In genomic region chr2:204713211-204713610, GRCh38 we compare ENCODE assay signal across 38 cellular contexts.
"Had no signal": no experiment of that assay in that cellular context is flagged by ENCODE, and none has a peak within 500 bp of the region (broad histone marks: within the 10 kb centered on the region; RNA-seq: fewer than 3 reads in every experiment).

No MANE protein-coding gene starts in this region.

- H3K36me3 ChIP-seq: adrenal gland, ascending aorta, brain microvascular endothelial cell, breast epithelium, cardiac muscle cell had no signal

- H3K27ac Mint-ChIP-seq: activated naive CD4-positive, alpha-beta T cell treated with anti-CD3 and anti-CD28 coated beads for 36 hours; activated naive CD4-positive, alpha-beta T cell treated with anti-CD3 and anti-CD28 coated beads, Interleukin-2, amount 10 ng/mL, durations not matched to agents 7 days and 5 days; activated naive CD4-positive, alpha-beta T cell treated with anti-CD3 and anti-CD28 coated beads, Interleukin-2, amount 50 U/mL, for 24 hours; activated naive CD8-positive, alpha-beta T cell; activated naive CD8-positive, alpha-beta T cell treated with anti-CD3 and anti-CD28 coated beads for 36 hours; activated naive CD8-positive, alpha-beta T cell treated with anti-CD3 and anti-CD28 coated beads, Interleukin-2, amount 10 ng/mL, durations not matched to agents 7 days and 5 days; activated naive CD8-positive, alpha-beta T cell treated with anti-CD3 and anti-CD28 coated beads, Interleukin-2, amount 50 U/mL, for 24 hours; activated T-cell treated with anti-CD3 and anti-CD28 coated beads, Interleukin-2, amount 50 U/mL, for 24 hours; activated T-cell treated with anti-CD3 and anti-CD28 coated beads, Interleukin-2, amount 50 U/mL, for 72 hours; activated T-helper 1 cell treated with anti-CD3 and anti-CD28 coated beads, Interleukin-12 subunit alpha, Interleukin-12 subunit beta, Interleukin-2, Interleukin-4 antibody, amounts not matched to agents 30 ng/mL and 10 ng/mL and 1 ng/mL, durations not matched to agents 14 hours and 24 hours and 36 hours; activated T-helper 17 cell treated with anti-CD3 and anti-CD28 coated beads, Interleukin-2, amount 50 U/mL, for 72 hours; activated T-helper 2 cell treated with anti-CD3 and anti-CD28 coated beads, Interferon-gamma antibody, Interleukin-2, Interleukin-4, amounts not matched to agents 10 μg/mL and 5 μg/mL and 100 μg/mL, durations not matched to agents 14 hours and 24 hours and 36 hours; brain had no signal

- H3K4me3 Mint-ChIP-seq: activated naive CD4-positive, alpha-beta T cell treated with anti-CD3 and anti-CD28 coated beads for 36 hours; activated naive CD4-positive, alpha-beta T cell treated with anti-CD3 and anti-CD28 coated beads, Interleukin-2, amount 10 ng/mL, durations not matched to agents 7 days and 5 days; activated naive CD4-positive, alpha-beta T cell treated with anti-CD3 and anti-CD28 coated beads, Interleukin-2, amount 50 U/mL, for 24 hours; activated naive CD8-positive, alpha-beta T cell; activated naive CD8-positive, alpha-beta T cell treated with anti-CD3 and anti-CD28 coated beads for 36 hours; activated naive CD8-positive, alpha-beta T cell treated with anti-CD3 and anti-CD28 coated beads, Interleukin-2, amount 10 ng/mL, durations not matched to agents 7 days and 5 days; activated naive CD8-positive, alpha-beta T cell treated with anti-CD3 and anti-CD28 coated beads, Interleukin-2, amount 50 U/mL, for 24 hours; activated T-cell treated with anti-CD3 and anti-CD28 coated beads, Interleukin-2, amount 50 U/mL, for 24 hours; activated T-cell treated with anti-CD3 and anti-CD28 coated beads, Interleukin-2, amount 50 U/mL, for 4 hours; activated T-cell treated with anti-CD3 and anti-CD28 coated beads, Interleukin-2, amount 50 U/mL, for 72 hours; activated T-helper 1 cell treated with anti-CD3 and anti-CD28 coated beads, Interleukin-12 subunit alpha, Interleukin-12 subunit beta, Interleukin-2, Interleukin-4 antibody, amounts not matched to agents 30 ng/mL and 10 ng/mL and 1 ng/mL, durations not matched to agents 14 hours and 24 hours and 36 hours; activated T-helper 17 cell treated with anti-CD3 and anti-CD28 coated beads, Interleukin-2, amount 50 U/mL, for 72 hours; brain; central memory CD8-positive, alpha-beta T cell had no signal

- H3K4me3 ChIP-seq: adrenal gland, ascending aorta, body of pancreas, breast epithelium, cardiac muscle cell had no signal

- H3K9me3 Mint-ChIP-seq: activated naive CD4-positive, alpha-beta T cell treated with anti-CD3 and anti-CD28 coated beads for 36 hours; activated naive CD4-positive, alpha-beta T cell treated with anti-CD3 and anti-CD28 coated beads, Interleukin-2, amount 10 ng/mL, durations not matched to agents 7 days and 5 days; activated naive CD4-positive, alpha-beta T cell treated with anti-CD3 and anti-CD28 coated beads, Interleukin-2, amount 50 U/mL, for 24 hours; activated naive CD8-positive, alpha-beta T cell treated with anti-CD3 and anti-CD28 coated beads for 36 hours; activated naive CD8-positive, alpha-beta T cell treated with anti-CD3 and anti-CD28 coated beads, Interleukin-2, amount 10 ng/mL, durations not matched to agents 7 days and 5 days; activated naive CD8-positive, alpha-beta T cell treated with anti-CD3 and anti-CD28 coated beads, Interleukin-2, amount 50 U/mL, for 24 hours; activated T-cell treated with anti-CD3 and anti-CD28 coated beads, Interleukin-2, amount 50 U/mL, for 4 hours; activated T-helper 1 cell treated with anti-CD3 and anti-CD28 coated beads, Interleukin-12 subunit alpha, Interleukin-12 subunit beta, Interleukin-2, Interleukin-4 antibody, amounts not matched to agents 30 ng/mL and 10 ng/mL and 1 ng/mL, durations not matched to agents 14 hours and 24 hours and 36 hours; activated T-helper 17 cell treated with anti-CD3 and anti-CD28 coated beads, Interleukin-2, amount 50 U/mL, for 72 hours; brain had no signal

- H3K4me1 ChIP-seq: adrenal gland, ascending aorta, body of pancreas, breast epithelium had no signal

- ATAC-seq: activated naive CD4-positive, alpha-beta T cell treated with anti-CD3 and anti-CD28 coated beads, Interleukin-2, amount 50 U/mL, for 72 hours; activated naive CD8-positive, alpha-beta T cell treated with anti-CD3 and anti-CD28 coated beads, Interleukin-2, amount 50 U/mL, for 24 hours; activated T-cell treated with anti-CD3 and anti-CD28 coated beads, Interleukin-2, amount 50 U/mL, for 4 hours; activated T-cell treated with anti-CD3 and anti-CD28 coated beads, Interleukin-2, amount 50 U/mL, for 72 hours; activated T-helper 17 cell treated with anti-CD3 and anti-CD28 coated beads, Interleukin-2, amount 50 U/mL, for 72 hours; body of pancreas had no signal

- H3K36me3 Mint-ChIP-seq: activated naive CD4-positive, alpha-beta T cell treated with anti-CD3 and anti-CD28 coated beads, Interleukin-2, amount 10 ng/mL, durations not matched to agents 7 days and 5 days; activated naive CD4-positive, alpha-beta T cell treated with anti-CD3 and anti-CD28 coated beads, Interleukin-2, amount 50 U/mL, for 24 hours; activated naive CD4-positive, alpha-beta T cell treated with anti-CD3 and anti-CD28 coated beads, Interleukin-2, amount 50 U/mL, for 72 hours; activated naive CD8-positive, alpha-beta T cell; activated naive CD8-positive, alpha-beta T cell treated with anti-CD3 and anti-CD28 coated beads for 36 hours; activated naive CD8-positive, alpha-beta T cell treated with anti-CD3 and anti-CD28 coated beads, Interleukin-2, amount 10 ng/mL, durations not matched to agents 7 days and 5 days had no signal

- H3K9me3 ChIP-seq: adrenal gland, ascending aorta, body of pancreas, breast epithelium had no signal

- H3K27me3 Mint-ChIP-seq: activated naive CD4-positive, alpha-beta T cell treated with anti-CD3 and anti-CD28 coated beads, Interleukin-2, amount 10 ng/mL, durations not matched to agents 7 days and 5 days; activated naive CD8-positive, alpha-beta T cell; activated naive CD8-positive, alpha-beta T cell treated with anti-CD3 and anti-CD28 coated beads for 36 hours; activated naive CD8-positive, alpha-beta T cell treated with anti-CD3 and anti-CD28 coated beads, Interleukin-2, amount 50 U/mL, for 24 hours; activated T-cell treated with anti-CD3 and anti-CD28 coated beads, Interleukin-2, amount 50 U/mL, for 24 hours; activated T-helper 17 cell treated with anti-CD3 and anti-CD28 coated beads, Interleukin-2, amount 50 U/mL, for 72 hours; brain had no signal

- DNase-seq: activated effector memory CD4-positive, alpha-beta T cell treated with anti-CD3 and anti-CD28 coated beads, Interleukin-2, amount 50 U/mL, for 16 hours; activated effector memory CD4-positive, alpha-beta T cell treated with Interleukin-2 at 50 U/mL for 16 hours; activated gamma-delta T cell; activated gamma-delta T cell treated with Interleukin-2 at 50 U/mL for 16 hours; activated naive CD4-positive, alpha-beta T cell; activated naive CD4-positive, alpha-beta T cell treated with anti-CD3 and anti-CD28 coated beads for 36 hours; activated naive CD4-positive, alpha-beta T cell treated with anti-CD3 and anti-CD28 coated beads, Interleukin-2, amount 10 ng/mL, durations not matched to agents 7 days and 5 days; activated naive CD4-positive, alpha-beta T cell treated with anti-CD3 and anti-CD28 coated beads, Interleukin-2, amount 50 U/mL, for 16 hours; activated naive CD4-positive, alpha-beta T cell treated with Interleukin-2 at 50 U/mL for 16 hours; activated naive CD8-positive, alpha-beta T cell treated with anti-CD3 and anti-CD28 coated beads for 36 hours; activated naive CD8-positive, alpha-beta T cell treated with anti-CD3 and anti-CD28 coated beads, Interleukin-2, amount 10 ng/mL, durations not matched to agents 7 days and 5 days; activated naive CD8-positive, alpha-beta T cell treated with anti-CD3 and anti-CD28 coated beads, Interleukin-2, amount 50 U/mL, for 24 hours; activated T-cell treated with anti-CD3 and anti-CD28 coated beads, Interleukin-2, amount 50 U/mL, for 1 hour; activated T-cell treated with anti-CD3 and anti-CD28 coated beads, Interleukin-2, amount 50 U/mL, for 24 hours; activated T-cell treated with anti-CD3 and anti-CD28 coated beads, Interleukin-2, amount 50 U/mL, for 4 hours; activated T-cell treated with anti-CD3 and anti-CD28 coated beads, Interleukin-2, amount 50 U/mL, for 48 hours; activated T-cell treated with anti-CD3 and anti-CD28 coated beads, Interleukin-2, amount 50 U/mL, for 72 hours; adrenal gland; amniotic stem cell; amygdala; anterior cingulate cortex; aorta; body of pancreas; brain microvascular endothelial cell; caudate nucleus; central memory CD4-positive, alpha-beta T cell; cerebellar nuclear complex had no signal

- H3K4me1 Mint-ChIP-seq: activated naive CD4-positive, alpha-beta T cell treated with anti-CD3 and anti-CD28 coated beads, Interleukin-2, amount 10 ng/mL, durations not matched to agents 7 days and 5 days; activated naive CD4-positive, alpha-beta T cell treated with anti-CD3 and anti-CD28 coated beads, Interleukin-2, amount 50 U/mL, for 24 hours; activated naive CD8-positive, alpha-beta T cell treated with anti-CD3 and anti-CD28 coated beads, Interleukin-2, amount 10 ng/mL, durations not matched to agents 7 days and 5 days; activated naive CD8-positive, alpha-beta T cell treated with anti-CD3 and anti-CD28 coated beads, Interleukin-2, amount 50 U/mL, for 24 hours; activated T-helper 17 cell treated with anti-CD3 and anti-CD28 coated beads, Interleukin-2, amount 50 U/mL, for 72 hours; central memory CD8-positive, alpha-beta T cell had no signal
